Comparison of ENCODE assay signal across 18 cellular contexts in genomic region chr10:129236411-129236810, GRCh38.
"Had no signal": no experiment of that assay in that cellular context is flagged by ENCODE, and none has a peak within 500 bp of the region (broad histone marks: within the 10 kb centered on the region; RNA-seq: fewer than 3 reads in every experiment).

No MANE protein-coding gene starts in this region.

- H3K4me1 ChIP-seq: foreskin keratinocyte, gastroesophageal sphincter, heart right ventricle, left lung, lower lobe of right lung had no signal

- H3K36me3 ChIP-seq: gastroesophageal sphincter, heart right ventricle, left lung, lower lobe of right lung had no signal

- H3K27ac ChIP-seq: coronary artery, dorsolateral prefrontal cortex, epithelial cell of prostate, foreskin keratinocyte, gastroesophageal sphincter, heart right ventricle, left lung, lower lobe of right lung had no signal

- H3K36me3 Mint-ChIP-seq: mesothelial cell of epicardium had no signal

- H3K4me3 ChIP-seq: coronary artery, dorsolateral prefrontal cortex, gastroesophageal sphincter, heart right ventricle, left lung, lower lobe of right lung had no signal

- H3K9me3 Mint-ChIP-seq: mesothelial cell of epicardium had no signal

- H3K4me3 Mint-ChIP-seq: mesothelial cell of epicardium had no signal

- H3K27ac Mint-ChIP-seq: mesothelial cell of epicardium had no signal

- H3K9me3 ChIP-seq: gastroesophageal sphincter, heart right ventricle, left lung, lower lobe of right lung had no signal

- DNase-seq: dermis blood vessel endothelial cell; dorsolateral prefrontal cortex; effector CD4-positive, alpha-beta T cell; effector memory CD4-positive, alpha-beta T cell; erythroblast; foreskin keratinocyte; head of caudate nucleus; heart right ventricle; hippocampal formation; left cardiac atrium; left lung; left ventricle myocardium superior; lower lobe of right lung; mesenchymal stem cell had no signal

- H3K4me1 Mint-ChIP-seq: mesothelial cell of epicardium had no signal

- H3K27me3 ChIP-seq: foreskin keratinocyte, heart right ventricle, left lung had no signal
